20 cellular contexts compared by ENCODE assay signal in genomic region chr6:3928111-3928510, GRCh38.
"Had no signal": no experiment of that assay in that cellular context is flagged by ENCODE, and none has a peak within 500 bp of the region (broad histone marks: within the 10 kb centered on the region; RNA-seq: fewer than 3 reads in every experiment).

No MANE protein-coding gene starts in this region.

- FAIRE-seq: keratinocyte had no signal

- H3K36me3 ChIP-seq: left lung, thoracic aorta, transverse colon had no signal

- H3K27me3 ChIP-seq: dorsolateral prefrontal cortex, left lung, transverse colon had no signal

- H3K4me3 ChIP-seq: dorsolateral prefrontal cortex, left lung, lung, skin epidermis, thoracic aorta, transverse colon had no signal

- H3K4me1 ChIP-seq: left lung, transverse colon had no signal

- DNase-seq: cortex of kidney; dorsolateral prefrontal cortex; effector CD8-positive, alpha-beta T cell; immature natural killer cell; left lung; mesenchymal stem cell; midbrain; naive B cell; nephron progenitor cell; stimulated activated CD4-positive, alpha-beta T cell treated with anti-CD3 and anti-CD28 coated beads, Interleukin-2, amount 100 ng/mL, for 24 hours; stimulated activated CD4-positive, alpha-beta T cell treated with anti-CD3 and anti-CD28 coated beads, Interleukin-4, amount 100 ng/mL, for 4 hours; stimulated activated naive B cell treated with anti-CD40 and anti-IgM and Interleukin-4, amounts not matched to agents 10 μg/mL and 1 μg/mL and 100 μg/mL, for 72 hours; stimulated activated naive CD8-positive, alpha-beta T cell treated with anti-CD3 and anti-CD28 coated beads, Interleukin-15, amount 100 ng/mL, for 72 hours; substantia nigra; transverse colon had no signal

- ATAC-seq: left lung; sciatic nerve; stimulated activated naive B cell treated with anti-CD40 and anti-IgM and Interleukin-4, amounts not matched to agents 10 μg/mL and 1 μg/mL and 100 μg/mL, for 72 hours; stimulated activated naive CD8-positive, alpha-beta T cell treated with anti-CD3 and anti-CD28 coated beads, Interleukin-15, amount 100 ng/mL, for 72 hours had no signal

- H3K9me3 ChIP-seq: left lung, thoracic aorta, transverse colon had no signal

- H3K27ac ChIP-seq: dorsolateral prefrontal cortex, left lung had no signal
